In the genomic region with DNA sequence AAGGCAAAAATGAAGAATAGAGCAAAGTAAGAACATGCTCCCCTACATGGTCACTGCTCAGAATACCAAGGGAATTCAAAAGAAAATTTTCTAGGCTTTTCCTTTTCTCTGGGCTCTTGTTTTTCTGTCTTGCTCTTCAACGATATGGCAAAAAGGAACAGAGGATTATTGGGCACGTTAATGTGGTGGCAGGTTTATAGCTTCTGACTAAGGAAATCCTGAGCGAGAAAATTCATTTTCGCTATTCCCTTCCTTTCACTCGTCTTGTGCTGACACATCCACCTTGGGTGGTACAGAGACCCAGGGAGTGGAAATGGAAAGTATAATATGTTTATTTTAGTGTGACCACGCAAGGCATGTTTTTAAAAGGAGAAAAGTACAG, we compare ENCODE assay signal across 20 cellular contexts.
A peak's percentile ranks its signal among the peaks of the same experiment; 100 is the strongest.
DNase-seq lines count a peak whose midpoint lies in the region; ATAC-seq, FAIRE-seq and TF ChIP-seq lines count a peak whose summit lies in the region.
"Had no signal": no experiment of that assay in that cellular context is flagged by ENCODE, and none has a peak within 500 bp of the region (broad histone marks: within the 10 kb centered on the region; RNA-seq: fewer than 3 reads in every experiment).

No MANE protein-coding gene starts in this region.

- DNase-seq in BE2C (no peak), SK-N-MC (ENCODE audit: low read depth, low spot score) (no peak), keratinocyte (ENCODE audit: low read depth, low spot score) (no peak), prostate gland (ENCODE audit: low spot score) (no peak), cerebellar cortex (ENCODE audit: low spot score) (no peak)
- no peak for DNase-seq in stimulated activated CD4-positive, alpha-beta T cell treated with anti-CD3 and anti-CD28 coated beads, Interleukin-4, amount 100 ng/mL, for 24 hours
- DNase-seq: activated CD4-positive, alpha-beta T cell treated with anti-CD3 and anti-CD28 coated beads for 36 hours; activated CD8-positive, alpha-beta memory T cell treated with anti-CD3 and anti-CD28 coated beads, Interleukin-2, amount 50 U/mL, for 48 hours; DMS153; Karpas-422; NCI-H187 treated with DMSO at 0.1 percent for 48 hours; NCI-H446 treated with DMSO at 0.1 percent for 48 hours; right cardiac atrium; SJCRH30 had no signal

- TF ChIP-seq POLR2A in prostate gland (IDR thresholded peaks at IDR 0.05), result no peak

- no peak overlapping the region for H2AFZ ChIP-seq in keratinocyte (ENCODE audit: control insufficient read depth, low read length)

- intact Hi-C loops in prostate gland (cut with DNase I), result no loop called here

- TF ChIP-seq CTCF in BE2C (IDR thresholded peaks at IDR 0.05; ENCODE audit: low read depth, low read length), result no peak
- TF ChIP-seq CTCF in HEK293 (tag by site-specific recombination; IDR thresholded peaks at IDR 0.05), result no peak
- TF ChIP-seq CTCF in keratinocyte (optimal IDR thresholded peaks at IDR 0.05 in 1 of 3, IDR thresholded peaks at IDR 0.05 in 1 of 3, conservative IDR thresholded peaks at IDR 0.05 in 1 of 3; ENCODE audit: extremely low read depth in 1 of 3, insufficient read depth in 2 of 3, low read length in 3 of 3), result no peak
- no peak for TF ChIP-seq CTCF in prostate gland (IDR thresholded peaks at IDR 0.05)

- H3K4me1 ChIP-seq in BE2C (no peaks in the 10 kb centered on the region), HEK293 (ENCODE audit: control insufficient read depth, insufficient read depth, low read length) (no peaks in the 10 kb centered on the region), keratinocyte (ENCODE audit: control insufficient read depth, extremely low read depth, insufficient read depth, low read length) (no peaks in the 10 kb centered on the region), prostate gland (replicated peaks) (no peaks in the 10 kb centered on the region)
- H3K4me1 ChIP-seq: SJCRH30 had no signal

- H3K27me3 ChIP-seq in BE2C, result peaks cover 32% of the 10 kb centered on the region
- peaks cover 43% of the 10 kb centered on the region for H3K27me3 ChIP-seq in keratinocyte (ENCODE audit: control insufficient read depth, extremely low read depth, insufficient read depth, low read length)
- peaks cover 24% of the 10 kb centered on the region for H3K27me3 ChIP-seq in prostate gland (replicated peaks; ENCODE audit: insufficient read depth)
- H3K27me3 ChIP-seq: SJCRH30 had no signal

- FAIRE-seq in keratinocyte (lab: Jason Lieb, UNC), result no peak
- FAIRE-seq: bronchial epithelial cell had no signal

- no peak for ATAC-seq in HG03354 (IDR thresholded peaks at IDR 0.05; ENCODE audit: poor library complexity, severe bottlenecking, unreplicated experiment)
- ATAC-seq: activated CD4-positive, alpha-beta T cell treated with anti-CD3 and anti-CD28 coated beads for 36 hours; activated naive CD4-positive, alpha-beta T cell treated with anti-CD3 and anti-CD28 coated beads, Interleukin-2, amount 50 U/mL, for 72 hours; esophagus mucosa; right cardiac atrium had no signal

- H3K9ac ChIP-seq in SK-N-MC (ENCODE audit: insufficient read length), result peak overlapping the region; percentile 51
- no peak overlapping the region for H3K9ac ChIP-seq in keratinocyte (ENCODE audit: control insufficient read depth, extremely low read depth, insufficient read depth, low read length)

- H4K20me1 ChIP-seq in keratinocyte (ENCODE audit: control insufficient read depth, extremely low read depth, insufficient read depth, low read length), result peaks cover under 1% of the 10 kb centered on the region

- H3K36me3 ChIP-seq in BE2C (no peaks in the 10 kb centered on the region), HEK293 (ENCODE audit: control insufficient read depth in 2 of 2, insufficient read depth in 1 of 2, low read length in 2 of 2) (no peaks in the 10 kb centered on the region), SK-N-MC (ENCODE audit: insufficient read depth, low read length) (no peaks in the 10 kb centered on the region), keratinocyte (ENCODE audit: control insufficient read depth in 2 of 2, extremely low read depth in 1 of 2, insufficient read depth in 2 of 2, low read length in 2 of 2) (no peaks in the 10 kb centered on the region), prostate gland (no peaks in the 10 kb centered on the region)
- H3K36me3 ChIP-seq: SJCRH30, thoracic aorta had no signal

- POLR2A ChIA-PET in HEK293 (lab: Yijun Ruan, JAX), result interaction anchor here (2.4 kb wide), 1 partner anchor 32 kb away, joined by 6 read pairs; no protein-coding TSS in a partner anchor

- H3K27ac ChIP-seq in HEK293 (ENCODE audit: extremely low read depth, low read depth, low read length) (no peak overlapping the region), SK-N-MC (no peak overlapping the region), keratinocyte (ENCODE audit: control insufficient read depth, insufficient read depth, low read length) (no peak overlapping the region), prostate gland (no peak overlapping the region)
- H3K27ac ChIP-seq: SJCRH30, thoracic aorta had no signal

- H3K9me3 ChIP-seq in BE2C, result no peaks in the 10 kb centered on the region
- no peaks in the 10 kb centered on the region for H3K9me3 ChIP-seq in HEK293 (ENCODE audit: control insufficient read depth, insufficient read depth, low read depth, low read length)
- no peaks in the 10 kb centered on the region for H3K9me3 ChIP-seq in SK-N-MC (ENCODE audit: low read depth, low read length)
- H3K9me3 ChIP-seq in keratinocyte (ENCODE audit: control insufficient read depth, low read depth, low read length), result no peaks in the 10 kb centered on the region
- H3K9me3 ChIP-seq in prostate gland, result no peaks in the 10 kb centered on the region
- H3K9me3 ChIP-seq: SJCRH30 had no signal

- H3K4me3 ChIP-seq in BE2C (ENCODE audit: low read depth, low read length) (peak overlapping the region; percentile 14), HEK293 (ENCODE audit: low read depth, low read length) (peak overlapping the region; percentile 8; the same call in 1 of the 2 replicates), SK-N-MC (peak overlapping the region; percentile 97), keratinocyte (ENCODE audit: control insufficient read depth in 2 of 3, extremely low read depth in 1 of 3, insufficient read depth in 2 of 3, low read depth in 1 of 3, low read length in 3 of 3) (no peak overlapping the region), prostate gland (no peak overlapping the region)
- H3K4me3 ChIP-seq: SJCRH30, thoracic aorta had no signal

- H3K79me2 ChIP-seq in keratinocyte (ENCODE audit: control insufficient read depth, insufficient read depth, low read length), result no peaks in the 10 kb centered on the region

- H3K9me1 ChIP-seq in keratinocyte (ENCODE audit: control insufficient read depth, extremely low read depth, insufficient read depth, low read length), result no peaks in the 10 kb centered on the region

- CTCF ChIA-PET in HEK293 (lab: Yijun Ruan, JAX), result interaction anchor here (0.6 to 0.8 kb wide), 2 partner anchors 106 to 288 kb away, joined by 3 to 4 read pairs; no protein-coding TSS in a partner anchor

- dilution Hi-C loops in keratinocyte (cut with MboI; ENCODE audit: extremely low pct_ligation_motif_present, low sequenced_read_pairs), result no loop called here

- H3K4me2 ChIP-seq in keratinocyte (ENCODE audit: control insufficient read depth, extremely low read depth, insufficient read depth, low read depth, low read length), result peak overlapping the region; percentile 26

- 19% methylated on average over 6 of the region's 6 CpGs for WGBS in prostate gland

TF ChIP-seq in HEK293, 187 proteins besides CTCF, POLR2A, EP300 and RAD21:
- TF ChIP-seq KLF16 (tag by site-specific recombination; IDR thresholded peaks at IDR 0.05) (no peak), ZNF561 (tag by site-specific recombination; IDR thresholded peaks at IDR 0.05; ENCODE audit: borderline replicate concordance) (no peak), ZBTB1 (tag by site-specific recombination; IDR thresholded peaks at IDR 0.05) (no peak), ZNF701 (tag by site-specific recombination; IDR thresholded peaks at IDR 0.05) (no peak), ZNF211 (tag by site-specific recombination; IDR thresholded peaks at IDR 0.05; ENCODE audit: low read depth) (no peak), GLIS1 (tag by site-specific recombination; IDR thresholded peaks at IDR 0.05) (0 out of 2 replicates have a peak, but pooled peaks have one; percentile 8), PRDM1 (tag by site-specific recombination; IDR thresholded peaks at IDR 0.05) (peak; percentile 83; the same call in 1 of the 2 replicates), HIC1 (tag by site-specific recombination; IDR thresholded peaks at IDR 0.05) (no peak)

Comparison
In these comparisons a context has a peak if more than half of its experiments do, and no peak if none do; other contexts are left out.
1. H3K4me3 ChIP-seq: peak in BE2C (single experiment), HEK293 (single experiment) and SK-N-MC (single experiment); none in keratinocyte (0 of 3) and prostate gland (0 of 2).